ENCODE assay signal across 34 cellular contexts in the genomic region with DNA sequence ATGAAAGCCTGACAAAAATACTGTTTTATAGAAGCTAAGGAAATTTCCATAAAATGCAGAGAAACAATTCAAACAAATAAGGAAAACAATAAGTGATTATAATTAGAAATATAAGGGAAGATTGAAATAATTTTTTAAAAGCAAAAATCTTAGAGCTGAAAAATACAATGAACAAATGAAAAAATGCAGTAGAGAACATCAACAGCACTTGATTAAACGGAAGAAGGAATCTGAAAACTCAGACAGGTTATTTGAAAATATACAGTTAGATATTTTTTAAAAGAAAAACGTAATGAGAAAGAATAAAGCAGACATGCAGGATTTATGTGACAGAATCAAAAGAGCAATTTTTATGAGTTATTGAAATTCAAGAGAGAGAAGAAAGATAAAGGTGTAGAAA.
"Had no signal": no experiment of that assay in that cellular context is flagged by ENCODE, and none has a peak within 500 bp of the region (broad histone marks: within the 10 kb centered on the region; RNA-seq: fewer than 3 reads in every experiment).

No MANE protein-coding gene starts in this region.

- H3K4me3 ChIP-seq: adrenal gland, body of pancreas, breast epithelium had no signal

- H3K36me3 ChIP-seq: adrenal gland, brain microvascular endothelial cell, breast epithelium had no signal

- H3K27ac ChIP-seq: adrenal gland, body of pancreas, brain microvascular endothelial cell, breast epithelium, VCaP had no signal

- ATAC-seq: activated CD8-positive, alpha-beta T cell treated with anti-CD3 and anti-CD28 coated beads for 36 hours; activated naive CD4-positive, alpha-beta T cell treated with anti-CD3 and anti-CD28 coated beads, Interleukin-2, amount 50 U/mL, for 72 hours; activated T-cell treated with anti-CD3 and anti-CD28 coated beads, Interleukin-2, amount 50 U/mL, for 4 hours; activated T-cell treated with anti-CD3 and anti-CD28 coated beads, Interleukin-2, amount 50 U/mL, for 72 hours; activated T-helper 17 cell treated with anti-CD3 and anti-CD28 coated beads, Interleukin-2, amount 50 U/mL, for 72 hours; body of pancreas had no signal

- H3K4me1 ChIP-seq: adrenal gland, body of pancreas, breast epithelium had no signal

- H3K9me3 ChIP-seq: body of pancreas had no signal

- FAIRE-seq: astrocyte, colon, TTC549 had no signal

- H3K27me3 ChIP-seq: adrenal gland, body of pancreas, brain microvascular endothelial cell, breast epithelium had no signal

- DNase-seq: activated B cell treated with CpG ODN at 0.5 μM for 24 hours; activated CD4-positive, alpha-beta memory T cell treated with anti-CD3 and anti-CD28 coated beads for 36 hours; activated CD4-positive, alpha-beta T cell treated with anti-CD3 and anti-CD28 coated beads for 4 hours; activated CD4-positive, alpha-beta T cell treated with anti-CD3 and anti-CD28 coated beads, Interleukin-2, amount 10 ng/mL, durations not matched to agents 24 days and 14 days; activated CD4-positive, alpha-beta T cell treated with anti-CD3 and anti-CD28 coated beads, Interleukin-2, amount 50 U/mL, for 1 hour; activated CD4-positive, alpha-beta T cell treated with anti-CD3 and anti-CD28 coated beads, Interleukin-2, amount 50 U/mL, for 4 hours; activated CD4-positive, CD25-positive, alpha-beta regulatory T cell treated with anti-CD3 and anti-CD28 coated beads, Interleukin-2, amount 50 U/mL, for 72 hours; activated CD8-positive, alpha-beta memory T cell treated with anti-CD3 and anti-CD28 coated beads, Interleukin-2, amount 50 U/mL, for 4 hours; activated CD8-positive, alpha-beta T cell treated with anti-CD3 and anti-CD28 coated beads for 36 hours; activated effector memory CD4-positive, alpha-beta T cell treated with anti-CD3 and anti-CD28 coated beads, Interleukin-2, amount 50 U/mL, for 16 hours; activated gamma-delta T cell treated with Interleukin-2 at 50 U/mL for 16 hours; activated naive CD4-positive, alpha-beta T cell; activated naive CD4-positive, alpha-beta T cell treated with anti-CD3 and anti-CD28 coated beads for 36 hours; activated naive CD4-positive, alpha-beta T cell treated with anti-CD3 and anti-CD28 coated beads, Interleukin-2, amount 50 U/mL, for 16 hours; activated naive CD8-positive, alpha-beta T cell treated with anti-CD3 and anti-CD28 coated beads for 36 hours; activated T-cell treated with anti-CD3 and anti-CD28 coated beads for 4 hours; activated T-cell treated with anti-CD3 and anti-CD28 coated beads, Interleukin-2, amount 50 U/mL, for 1 hour; activated T-cell treated with anti-CD3 and anti-CD28 coated beads, Interleukin-2, amount 50 U/mL, for 4 hours; activated T-cell treated with anti-CD3 and anti-CD28 coated beads, Interleukin-2, amount 50 U/mL, for 72 hours; adrenal gland; amniotic stem cell; aorta; body of pancreas; brain microvascular endothelial cell; central memory CD4-positive, alpha-beta T cell; T-helper 2 cell; T-helper 9 cell had no signal
